17 cellular contexts compared by ENCODE assay signal in genomic region chr2:131039101-131039440, GRCh38. TPM values are rescaled to one million over a fixed set of nuclear protein-coding genes. Genes with fewer than 3 reads are reported as not detected.
A peak's percentile ranks its signal among the peaks of the same experiment; 100 is the strongest.
DNase-seq lines count a peak whose midpoint lies in the region; ATAC-seq and TF ChIP-seq lines count a peak whose summit lies in the region.
"Had no signal": no experiment of that assay in that cellular context is flagged by ENCODE, and none has a peak within 500 bp of the region (broad histone marks: within the 10 kb centered on the region; RNA-seq: fewer than 3 reads in every experiment).

No MANE protein-coding gene starts in this region.

- H2AFZ ChIP-seq in GM23248: no peak overlapping the region
- H2AFZ ChIP-seq: PC-9 had no signal

- peaks cover 4% of the 10 kb centered on the region for H3K27me3 Mint-ChIP-seq in stimulated activated naive CD8-positive, alpha-beta T cell treated with anti-CD3 and anti-CD28 coated beads, Interleukin-15, amount 100 ng/mL, for 72 hours
- peaks cover 3% of the 10 kb centered on the region for H3K27me3 Mint-ChIP-seq in activated CD8-positive, alpha-beta T cell treated with anti-CD3 and anti-CD28 coated beads for 36 hours
- peaks cover 0 to 2% (median 0%) of the 10 kb centered on the region in 5 donors for H3K27me3 Mint-ChIP-seq in naive thymus-derived CD8-positive, alpha-beta T cell
- peaks cover 1% of the 10 kb centered on the region for H3K27me3 Mint-ChIP-seq in glutamatergic neuron (ENCODE audit: unreplicated experiment)
- H3K27me3 Mint-ChIP-seq in nephron progenitor cell (ENCODE audit: low read depth, poor library complexity): peaks cover 40% of the 10 kb centered on the region

- no peak overlapping the region for H3K27ac Mint-ChIP-seq in stimulated activated naive CD8-positive, alpha-beta T cell treated with anti-CD3 and anti-CD28 coated beads, Interleukin-15, amount 100 ng/mL, for 72 hours
- H3K27ac Mint-ChIP-seq in activated CD8-positive, alpha-beta T cell treated with anti-CD3 and anti-CD28 coated beads for 36 hours: no peak overlapping the region
- peak overlapping the region in 7 of 10 donors; percentile 36 to 84 (median 76) for H3K27ac Mint-ChIP-seq in naive thymus-derived CD8-positive, alpha-beta T cell
- H3K27ac Mint-ChIP-seq in glutamatergic neuron (ENCODE audit: unreplicated experiment) (no peak overlapping the region), nephron progenitor cell (no peak overlapping the region)
- H3K27ac Mint-ChIP-seq: H9 had no signal

- ATAC-seq in stimulated activated naive CD8-positive, alpha-beta T cell treated with anti-CD3 and anti-CD28 coated beads, Interleukin-15, amount 100 ng/mL, for 72 hours: no peak
- no peak for ATAC-seq in stimulated activated naive CD8-positive, alpha-beta T cell treated with anti-CD3 and anti-CD28 coated beads, Interleukin-15, Interleukin-2, amounts not matched to agents 100 U/mL and 50 U/mL, for 24 hours
- ATAC-seq in activated CD8-positive, alpha-beta T cell treated with anti-CD3 and anti-CD28 coated beads for 36 hours: no peak
- ATAC-seq in naive thymus-derived CD8-positive, alpha-beta T cell: no peak

- no peaks in the 10 kb centered on the region for H3K9me3 ChIP-seq in GM23248 (ENCODE audit: low read depth)

- H3K36me3 Mint-ChIP-seq in activated CD8-positive, alpha-beta T cell treated with anti-CD3 and anti-CD28 coated beads for 36 hours (ENCODE audit: low read depth): peaks cover 1% of the 10 kb centered on the region
- no peaks in the 10 kb centered on the region for H3K36me3 Mint-ChIP-seq in naive thymus-derived CD8-positive, alpha-beta T cell
- H3K36me3 Mint-ChIP-seq in glutamatergic neuron (ENCODE audit: unreplicated experiment): no peaks in the 10 kb centered on the region
- no peaks in the 10 kb centered on the region for H3K36me3 Mint-ChIP-seq in nephron progenitor cell (ENCODE audit: low read depth)

- H3F3A ChIP-seq in GM23248 (ENCODE audit: insufficient read depth): no peaks in the 10 kb centered on the region

- H3K9ac ChIP-seq in GM23248: no peak overlapping the region

- H3K79me2 ChIP-seq in GM23248 (ENCODE audit: insufficient read depth): no peaks in the 10 kb centered on the region

- DNase-seq in stimulated activated naive CD8-positive, alpha-beta T cell treated with anti-CD3 and anti-CD28 coated beads, Interleukin-15, amount 100 ng/mL, for 72 hours: no peak
- DNase-seq in stimulated activated naive CD8-positive, alpha-beta T cell treated with anti-CD3 and anti-CD28 coated beads, Interleukin-15, Interleukin-2, amounts not matched to agents 100 U/mL and 50 U/mL, for 24 hours: no peak
- DNase-seq in activated CD8-positive, alpha-beta T cell treated with anti-CD3 and anti-CD28 coated beads for 36 hours: no peak
- peak in 2 of 10 donors; percentile 11 to 60 for DNase-seq in naive thymus-derived CD8-positive, alpha-beta T cell
- DNase-seq in glutamatergic neuron (no peak), GM23248 (no peak), nephron progenitor cell (no peak)
- DNase-seq: ACHN, AML-193, H9, IMR-90, Karpas-422, MM.1S, NCI-H1092 treated with DMSO at 0.1 percent for 48 hours, NCI-H2227 treated with DMSO at 0.1 percent for 48 hours, NCI-H524, PC-9 had no signal

- H3K4me1 Mint-ChIP-seq in stimulated activated naive CD8-positive, alpha-beta T cell treated with anti-CD3 and anti-CD28 coated beads, Interleukin-15, amount 100 ng/mL, for 72 hours: peaks cover 63% of the 10 kb centered on the region
- peaks cover 41% of the 10 kb centered on the region for H3K4me1 Mint-ChIP-seq in activated CD8-positive, alpha-beta T cell treated with anti-CD3 and anti-CD28 coated beads for 36 hours (ENCODE audit: low read depth)
- H3K4me1 Mint-ChIP-seq in naive thymus-derived CD8-positive, alpha-beta T cell: peaks cover 23 to 72% (median 59%) of the 10 kb centered on the region in 4 donors
- peaks cover 18% of the 10 kb centered on the region for H3K4me1 Mint-ChIP-seq in glutamatergic neuron (ENCODE audit: low read depth, unreplicated experiment)
- peaks cover 34% of the 10 kb centered on the region for H3K4me1 Mint-ChIP-seq in nephron progenitor cell

- 96 to 99% methylated on average over 9 of the region's 9 CpGs for WGBS in GM23248 (ENCODE audit: low coverage in 1 of 2, low lambda C conversion rate in 2 of 2, missing lambda C conversion rate in 2 of 2), 2 experiments

- no peaks in the 10 kb centered on the region for H3K27me3 ChIP-seq in GM23248 (replicated peaks; ENCODE audit: insufficient read depth)

- peak overlapping the region; percentile 19 to 85 for H3K4me3 Mint-ChIP-seq in stimulated activated naive CD8-positive, alpha-beta T cell treated with anti-CD3 and anti-CD28 coated beads, Interleukin-15, amount 100 ng/mL, for 72 hours
- H3K4me3 Mint-ChIP-seq in activated CD8-positive, alpha-beta T cell treated with anti-CD3 and anti-CD28 coated beads for 36 hours: peak overlapping the region; percentile 29
- H3K4me3 Mint-ChIP-seq in naive thymus-derived CD8-positive, alpha-beta T cell: peak overlapping the region; percentile 57 to 99 (median 92)
- no peak overlapping the region for H3K4me3 Mint-ChIP-seq in glutamatergic neuron (ENCODE audit: unreplicated experiment)
- H3K4me3 Mint-ChIP-seq in nephron progenitor cell: no peak overlapping the region
- H3K4me3 Mint-ChIP-seq: H9 had no signal

- H3K4me3 ChIP-seq in GM23248: no peak overlapping the region
- H3K4me3 ChIP-seq: PC-9 had no signal

- no peak for TF ChIP-seq CTCF in activated CD8-positive, alpha-beta T cell treated with anti-CD3 and anti-CD28 coated beads for 36 hours (IDR thresholded peaks at IDR 0.05)
- TF ChIP-seq CTCF in glutamatergic neuron (IDR thresholded peaks at IDR 0.05; ENCODE audit: partially characterized antibody, unreplicated experiment) (no peak), nephron progenitor cell (IDR thresholded peaks at IDR 0.05) (no peak)

- no peak overlapping the region for H3K4me2 ChIP-seq in GM23248 (ENCODE audit: unreplicated experiment)
- H3K4me2 ChIP-seq: PC-9 had no signal

- intact Hi-C loops in activated CD8-positive, alpha-beta T cell treated with anti-CD3 and anti-CD28 coated beads for 36 hours (cut with micrococcal nuclease): no loop called here

- POLR2A ChIA-PET in activated CD8-positive, alpha-beta T cell treated with anti-CD3 and anti-CD28 coated beads for 36 hours (lab: Charles Lee): interaction anchor here (1.2 kb wide), 1 partner anchor 74 kb away, joined by 3 read pairs; no protein-coding TSS in a partner anchor
- POLR2A ChIA-PET in naive thymus-derived CD8-positive, alpha-beta T cell (lab: Charles Lee): no interaction called here

- H3K9me3 Mint-ChIP-seq in stimulated activated naive CD8-positive, alpha-beta T cell treated with anti-CD3 and anti-CD28 coated beads, Interleukin-15, amount 100 ng/mL, for 72 hours: no peaks in the 10 kb centered on the region
- no peaks in the 10 kb centered on the region for H3K9me3 Mint-ChIP-seq in activated CD8-positive, alpha-beta T cell treated with anti-CD3 and anti-CD28 coated beads for 36 hours
- H3K9me3 Mint-ChIP-seq in naive thymus-derived CD8-positive, alpha-beta T cell: no peaks in the 10 kb centered on the region
- peaks cover 10% of the 10 kb centered on the region for H3K9me3 Mint-ChIP-seq in glutamatergic neuron (ENCODE audit: unreplicated experiment)
- H3K9me3 Mint-ChIP-seq in nephron progenitor cell: no peaks in the 10 kb centered on the region
- H3K9me3 Mint-ChIP-seq: H9 had no signal

- H4K20me1 ChIP-seq in GM23248 (ENCODE audit: insufficient read depth): no peaks in the 10 kb centered on the region

- in situ Hi-C loops in GM23248 (cut with MboI): no loop called here

- CTCF ChIA-PET in activated CD8-positive, alpha-beta T cell treated with anti-CD3 and anti-CD28 coated beads for 36 hours (lab: Charles Lee): no interaction called here

- H3K27ac ChIP-seq in GM23248: no peak overlapping the region
- H3K27ac ChIP-seq: PC-9 had no signal

- H3K36me3 ChIP-seq in GM23248 (ENCODE audit: low read depth): no peaks in the 10 kb centered on the region

- H3K9me2 ChIP-seq in GM23248 (ENCODE audit: insufficient read depth): no peaks in the 10 kb centered on the region

- peaks cover 5% of the 10 kb centered on the region; the same call in 1 of the 2 replicates for H3K4me1 ChIP-seq in GM23248 (ENCODE audit: insufficient read depth)

RNA-seq across cellular contexts. Expression of gene FAM168B, which starts 54.2 kb away (rescaled TPM):
- total RNA-seq in activated CD8-positive, alpha-beta T cell treated with anti-CD3 and anti-CD28 coated beads for 36 hours: 10 to 100 TPM; 62.8 to 66.6 TPM
- 10 to 100 TPM; 82.0 to 89.1 TPM for total RNA-seq in naive thymus-derived CD8-positive, alpha-beta T cell
- polyA plus RNA-seq in naive thymus-derived CD8-positive, alpha-beta T cell: 10 to 100 TPM; 29.9 to 43.8 (median 35.8) TPM
- 118 TPM for total RNA-seq in glutamatergic neuron (ENCODE audit: unreplicated experiment)
- total RNA-seq in GM23248 (2014; rRNA removed; shearing (Covaris generic)): 118 and 125 TPM in 2 replicates
- 47.2 and 47.6 TPM in 2 replicates for polyA plus RNA-seq in GM23248 (2016; fragmentation: Nextera tagmentation; extraction: Ambion mirVana)

Comparison
In these comparisons a context has a peak if more than half of its experiments do, and no peak if none do; other contexts are left out.
1. H3K27ac Mint-ChIP-seq: peak in naive thymus-derived CD8-positive, alpha-beta T cell (7 of 10); none in stimulated activated naive CD8-positive, alpha-beta T cell treated with anti-CD3 and anti-CD28 coated beads, Interleukin-15, amount 100 ng/mL, for 72 hours (0 of 2), activated CD8-positive, alpha-beta T cell treated with anti-CD3 and anti-CD28 coated beads for 36 hours (single experiment), glutamatergic neuron (single experiment) and nephron progenitor cell (single experiment).
2. H3K4me3 Mint-ChIP-seq: peak in stimulated activated naive CD8-positive, alpha-beta T cell treated with anti-CD3 and anti-CD28 coated beads, Interleukin-15, amount 100 ng/mL, for 72 hours (2 of 2), activated CD8-positive, alpha-beta T cell treated with anti-CD3 and anti-CD28 coated beads for 36 hours (single experiment) and naive thymus-derived CD8-positive, alpha-beta T cell (10 of 10); none in glutamatergic neuron (single experiment) and nephron progenitor cell (single experiment).